39 cellular contexts compared by ENCODE assay signal in genomic region chrX:15469613-15470012, GRCh38. TPM values are rescaled to one million over a fixed set of nuclear protein-coding genes. Genes with fewer than 3 reads are reported as not detected.
"Had no signal": no experiment of that assay in that cellular context is flagged by ENCODE, and none has a peak within 500 bp of the region (broad histone marks: within the 10 kb centered on the region; RNA-seq: fewer than 3 reads in every experiment).

No MANE protein-coding gene starts in this region.

- H3K4me1 Mint-ChIP-seq: activated naive CD4-positive, alpha-beta T cell treated with anti-CD3 and anti-CD28 coated beads, Interleukin-2, amount 50 U/mL, for 24 hours; T-helper 17 cell had no signal

- H3K9me3 ChIP-seq: adrenal gland, breast epithelium, colonic mucosa, esophagus squamous epithelium had no signal

- H3K4me3 ChIP-seq: adrenal gland, breast epithelium, cardiac muscle cell, colonic mucosa, esophagus squamous epithelium had no signal

- H3K36me3 ChIP-seq: adrenal gland, breast epithelium, cardiac muscle cell, colonic mucosa, esophagus squamous epithelium had no signal

- H3K27me3 ChIP-seq: cardiac muscle cell, colonic mucosa, esophagus squamous epithelium had no signal

- H3K4me3 Mint-ChIP-seq: activated CD4-positive, alpha-beta memory T cell treated with anti-CD3 and anti-CD28 coated beads for 36 hours; activated CD4-positive, alpha-beta T cell treated with anti-CD3 and anti-CD28 coated beads for 36 hours; activated CD4-positive, alpha-beta T cell treated with anti-CD3 and anti-CD28 coated beads, Interleukin-2, amount 10 ng/mL, durations not matched to agents 24 days and 14 days; activated CD8-positive, alpha-beta memory T cell treated with anti-CD3 and anti-CD28 coated beads, Interleukin-2, amount 10 ng/mL, durations not matched to agents 7 days and 5 days; activated CD8-positive, alpha-beta T cell treated with anti-CD3 and anti-CD28 coated beads, Interleukin-2, amount 10 ng/mL, durations not matched to agents 7 days and 5 days; activated naive CD4-positive, alpha-beta T cell treated with anti-CD3 and anti-CD28 coated beads for 36 hours; activated naive CD4-positive, alpha-beta T cell treated with anti-CD3 and anti-CD28 coated beads, Interleukin-2, amount 50 U/mL, for 24 hours; activated naive CD8-positive, alpha-beta T cell treated with anti-CD3 and anti-CD28 coated beads for 36 hours; activated naive CD8-positive, alpha-beta T cell treated with anti-CD3 and anti-CD28 coated beads, Interleukin-2, amount 50 U/mL, for 24 hours; activated T-helper 1 cell treated with anti-CD3 and anti-CD28 coated beads, Interleukin-12 subunit alpha, Interleukin-12 subunit beta, Interleukin-2, Interleukin-4 antibody, amounts not matched to agents 30 ng/mL and 10 ng/mL and 1 ng/mL, durations not matched to agents 14 hours and 24 hours and 36 hours; brain; T-helper 17 cell; T-helper 2 cell treated with Interferon-gamma antibody and Interleukin-4, amounts not matched to agents 5 μg/mL and 100 μg/mL, for 36 hours had no signal

- H3K27me3 Mint-ChIP-seq: activated CD4-positive, alpha-beta memory T cell treated with anti-CD3 and anti-CD28 coated beads for 36 hours; activated CD4-positive, alpha-beta T cell treated with anti-CD3 and anti-CD28 coated beads for 36 hours; activated CD4-positive, alpha-beta T cell treated with anti-CD3 and anti-CD28 coated beads, Interleukin-2, amount 10 ng/mL, durations not matched to agents 24 days and 14 days; brain had no signal

- H3K9me3 Mint-ChIP-seq: activated CD4-positive, alpha-beta memory T cell treated with anti-CD3 and anti-CD28 coated beads for 36 hours; activated CD4-positive, alpha-beta T cell treated with anti-CD3 and anti-CD28 coated beads, Interleukin-2, amount 10 ng/mL, durations not matched to agents 24 days and 14 days; activated naive CD4-positive, alpha-beta T cell treated with anti-CD3 and anti-CD28 coated beads for 36 hours; activated naive CD4-positive, alpha-beta T cell treated with anti-CD3 and anti-CD28 coated beads, Interleukin-2, amount 50 U/mL, for 24 hours; activated naive CD8-positive, alpha-beta T cell treated with anti-CD3 and anti-CD28 coated beads for 36 hours; activated naive CD8-positive, alpha-beta T cell treated with anti-CD3 and anti-CD28 coated beads, Interleukin-2, amount 50 U/mL, for 24 hours; activated T-helper 1 cell treated with anti-CD3 and anti-CD28 coated beads, Interleukin-12 subunit alpha, Interleukin-12 subunit beta, Interleukin-2, Interleukin-4 antibody, amounts not matched to agents 30 ng/mL and 10 ng/mL and 1 ng/mL, durations not matched to agents 14 hours and 24 hours and 36 hours; activated T-helper 2 cell treated with anti-CD3 and anti-CD28 coated beads, Interferon-gamma antibody, Interleukin-2, Interleukin-4, amounts not matched to agents 10 μg/mL and 5 μg/mL and 100 μg/mL, durations not matched to agents 14 hours and 24 hours and 36 hours; brain; T-helper 2 cell treated with Interferon-gamma antibody and Interleukin-4, amounts not matched to agents 5 μg/mL and 100 μg/mL, for 36 hours had no signal

- H3K4me1 ChIP-seq: breast epithelium, colonic mucosa had no signal

- FAIRE-seq: endometrium, endothelial cell of umbilical vein had no signal

- ATAC-seq: activated CD4-positive, alpha-beta T cell treated with anti-CD3 and anti-CD28 coated beads for 36 hours; activated CD8-positive, alpha-beta memory T cell treated with anti-CD3 and anti-CD28 coated beads, Interleukin-2, amount 10 ng/mL, durations not matched to agents 7 days and 5 days; activated CD8-positive, alpha-beta T cell treated with anti-CD3 and anti-CD28 coated beads, Interleukin-2, amount 10 ng/mL, durations not matched to agents 7 days and 5 days; activated naive CD8-positive, alpha-beta T cell treated with anti-CD3 and anti-CD28 coated beads, Interleukin-2, amount 50 U/mL, for 24 hours; T-helper 17 cell had no signal

- H3K27ac Mint-ChIP-seq: activated CD4-positive, alpha-beta memory T cell treated with anti-CD3 and anti-CD28 coated beads for 36 hours; activated CD4-positive, alpha-beta T cell treated with anti-CD3 and anti-CD28 coated beads for 36 hours; activated CD4-positive, alpha-beta T cell treated with anti-CD3 and anti-CD28 coated beads, Interleukin-2, amount 10 ng/mL, durations not matched to agents 24 days and 14 days; activated CD8-positive, alpha-beta memory T cell treated with anti-CD3 and anti-CD28 coated beads, Interleukin-2, amount 10 ng/mL, durations not matched to agents 7 days and 5 days; activated CD8-positive, alpha-beta T cell treated with anti-CD3 and anti-CD28 coated beads, Interleukin-2, amount 10 ng/mL, durations not matched to agents 7 days and 5 days; activated naive CD4-positive, alpha-beta T cell treated with anti-CD3 and anti-CD28 coated beads for 36 hours; activated naive CD4-positive, alpha-beta T cell treated with anti-CD3 and anti-CD28 coated beads, Interleukin-2, amount 50 U/mL, for 24 hours; activated naive CD8-positive, alpha-beta T cell treated with anti-CD3 and anti-CD28 coated beads for 36 hours; activated naive CD8-positive, alpha-beta T cell treated with anti-CD3 and anti-CD28 coated beads, Interleukin-2, amount 50 U/mL, for 24 hours; activated T-helper 1 cell treated with anti-CD3 and anti-CD28 coated beads, Interleukin-12 subunit alpha, Interleukin-12 subunit beta, Interleukin-2, Interleukin-4 antibody, amounts not matched to agents 30 ng/mL and 10 ng/mL and 1 ng/mL, durations not matched to agents 14 hours and 24 hours and 36 hours; activated T-helper 2 cell treated with anti-CD3 and anti-CD28 coated beads, Interferon-gamma antibody, Interleukin-2, Interleukin-4, amounts not matched to agents 10 μg/mL and 5 μg/mL and 100 μg/mL, durations not matched to agents 14 hours and 24 hours and 36 hours; brain; T-helper 17 cell; T-helper 2 cell treated with Interferon-gamma antibody and Interleukin-4, amounts not matched to agents 5 μg/mL and 100 μg/mL, for 36 hours had no signal

- H3K27ac ChIP-seq: adrenal gland, breast epithelium, cardiac muscle cell, colonic mucosa, epithelial cell of prostate had no signal

- DNase-seq: activated CD4-positive, alpha-beta memory T cell treated with anti-CD3 and anti-CD28 coated beads for 36 hours; activated CD4-positive, alpha-beta T cell treated with anti-CD3 and anti-CD28 coated beads for 36 hours; activated CD4-positive, alpha-beta T cell treated with anti-CD3 and anti-CD28 coated beads, Interleukin-2, amount 10 ng/mL, durations not matched to agents 24 days and 14 days; activated CD4-positive, CD25-positive, alpha-beta regulatory T cell; activated CD4-positive, CD25-positive, alpha-beta regulatory T cell treated with anti-CD3 and anti-CD28 coated beads, Interleukin-2, amount 50 U/mL, for 72 hours; activated CD8-positive, alpha-beta memory T cell treated with anti-CD3 and anti-CD28 coated beads, Interleukin-2, amount 10 ng/mL, durations not matched to agents 7 days and 5 days; activated CD8-positive, alpha-beta memory T cell treated with anti-CD3 and anti-CD28 coated beads, Interleukin-2, amount 50 U/mL, for 4 hours; activated CD8-positive, alpha-beta T cell treated with anti-CD3 and anti-CD28 coated beads, Interleukin-2, amount 10 ng/mL, durations not matched to agents 7 days and 5 days; activated effector memory CD4-positive, alpha-beta T cell treated with anti-CD3 and anti-CD28 coated beads, Interleukin-2, amount 50 U/mL, for 16 hours; activated naive CD4-positive, alpha-beta T cell treated with anti-CD3 and anti-CD28 coated beads for 36 hours; activated naive CD8-positive, alpha-beta T cell treated with anti-CD3 and anti-CD28 coated beads for 36 hours; activated naive CD8-positive, alpha-beta T cell treated with anti-CD3 and anti-CD28 coated beads, Interleukin-2, amount 50 U/mL, for 24 hours; activated T-cell treated with anti-CD3 and anti-CD28 coated beads, Interleukin-2, amount 50 U/mL, for 1 hour; activated T-cell treated with anti-CD3 and anti-CD28 coated beads, Interleukin-2, amount 50 U/mL, for 48 hours; adrenal gland; amygdala; aorta; central memory CD4-positive, alpha-beta T cell; cerebellar nuclear complex; colonic mucosa; effector CD8-positive, alpha-beta T cell; esophagus squamous epithelium; foreskin melanocyte; T-helper 1 cell; T-helper 17 cell; T1000 had no signal

RNA-seq across cellular contexts. Expression of gene PIR, which starts 23.5 kb away (rescaled TPM):
- total RNA-seq: T-helper 17 cell had no signal

RNA-seq across cellular contexts. Expression of gene BMX, which starts 31.0 kb away (rescaled TPM):
- total RNA-seq: activated CD4-positive, alpha-beta memory T cell treated with anti-CD3 and anti-CD28 coated beads for 36 hours; activated CD4-positive, alpha-beta T cell treated with anti-CD3 and anti-CD28 coated beads for 36 hours; activated CD4-positive, alpha-beta T cell treated with anti-CD3 and anti-CD28 coated beads, Interleukin-2, amount 10 ng/mL, durations not matched to agents 24 days and 14 days; activated CD8-positive, alpha-beta memory T cell treated with anti-CD3 and anti-CD28 coated beads for 36 hours; activated CD8-positive, alpha-beta memory T cell treated with anti-CD3 and anti-CD28 coated beads, Interleukin-2, amount 10 ng/mL, durations not matched to agents 7 days and 5 days; activated CD8-positive, alpha-beta T cell treated with anti-CD3 and anti-CD28 coated beads, Interleukin-2, amount 10 ng/mL, durations not matched to agents 7 days and 5 days; activated naive CD4-positive, alpha-beta T cell treated with anti-CD3 and anti-CD28 coated beads for 36 hours; activated naive CD8-positive, alpha-beta T cell treated with anti-CD3 and anti-CD28 coated beads for 36 hours; activated T-helper 1 cell treated with anti-CD3 and anti-CD28 coated beads, Interleukin-12 subunit alpha, Interleukin-12 subunit beta, Interleukin-2, Interleukin-4 antibody, amounts not matched to agents 30 ng/mL and 10 ng/mL and 1 ng/mL, durations not matched to agents 14 hours and 24 hours and 36 hours; activated T-helper 2 cell treated with anti-CD3 and anti-CD28 coated beads, Interferon-gamma antibody, Interleukin-2, Interleukin-4, amounts not matched to agents 10 μg/mL and 5 μg/mL and 100 μg/mL, durations not matched to agents 14 hours and 24 hours and 36 hours; cardiac muscle cell; fibroblast of lung; fibroblast of villous mesenchyme; T-helper 17 cell had no signal
- polyA plus RNA-seq: fibroblast of lung had no signal
